27 cellular contexts compared by ENCODE assay signal in the genomic region with DNA sequence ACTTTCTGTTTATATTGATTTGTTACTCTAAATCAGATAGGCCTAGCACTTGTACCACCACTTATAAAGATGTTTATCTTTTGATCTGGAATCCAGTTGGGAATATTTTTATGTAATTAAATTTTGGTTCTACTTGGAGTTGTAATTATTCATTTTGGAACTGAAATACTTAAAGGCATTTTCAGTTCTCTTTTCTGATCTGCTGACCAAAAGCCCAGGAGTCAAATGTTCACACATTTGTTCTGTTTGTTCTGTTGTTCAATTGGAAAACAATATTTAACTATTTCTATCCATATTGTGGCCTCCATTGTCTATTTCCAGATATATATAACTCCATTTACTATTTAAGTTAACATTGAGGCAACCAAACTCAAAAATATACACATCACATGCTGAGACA.
"Had no signal": no experiment of that assay in that cellular context is flagged by ENCODE, and none has a peak within 500 bp of the region (broad histone marks: within the 10 kb centered on the region; RNA-seq: fewer than 3 reads in every experiment).

No MANE protein-coding gene starts in this region.

- H3K27ac Mint-ChIP-seq: dendritic cell treated with granulocyte-macrophage colony-stimulating factor and Interleukin-4, amounts not matched to agents 40 ng/mL and 50 ng/mL, for 4 days; effector memory CD8-positive, alpha-beta T cell; endodermal cell had no signal

- H3K27me3 ChIP-seq: colonic mucosa, dorsolateral prefrontal cortex, esophagus muscularis mucosa, esophagus squamous epithelium, foreskin keratinocyte, gastrocnemius medialis, gastroesophageal sphincter, heart left ventricle, heart right ventricle, hepatocyte had no signal

- H3K36me3 ChIP-seq: colonic mucosa, esophagus muscularis mucosa, esophagus squamous epithelium, gastrocnemius medialis, gastroesophageal sphincter, heart left ventricle, heart right ventricle had no signal

- H3K4me1 ChIP-seq: colonic mucosa, esophagus muscularis mucosa, esophagus squamous epithelium, foreskin keratinocyte, gastrocnemius medialis, gastroesophageal sphincter, heart left ventricle, heart right ventricle had no signal

- H3K4me3 Mint-ChIP-seq: dendritic cell treated with granulocyte-macrophage colony-stimulating factor and Interleukin-4, amounts not matched to agents 40 ng/mL and 50 ng/mL, for 4 days; effector memory CD8-positive, alpha-beta T cell; endodermal cell had no signal

- H3K4me3 ChIP-seq: colonic mucosa, coronary artery, dorsolateral prefrontal cortex, esophagus muscularis mucosa, esophagus squamous epithelium, gastrocnemius medialis, gastroesophageal sphincter, heart left ventricle, heart right ventricle, hepatocyte had no signal

- H3K27me3 Mint-ChIP-seq: dendritic cell treated with granulocyte-macrophage colony-stimulating factor and Interleukin-4, amounts not matched to agents 40 ng/mL and 50 ng/mL, for 4 days; effector memory CD8-positive, alpha-beta T cell had no signal

- H3K4me2 ChIP-seq: hepatocyte had no signal

- ATAC-seq: effector memory CD8-positive, alpha-beta T cell; esophagus mucosa; foreskin keratinocyte; gastrocnemius medialis; gastroesophageal sphincter; heart left ventricle; heart right ventricle had no signal

- H2AFZ ChIP-seq: hepatocyte had no signal

- DNase-seq: colonic mucosa; cortex of kidney; dermis blood vessel endothelial cell; dorsolateral prefrontal cortex; effector CD4-positive, alpha-beta T cell; effector CD8-positive, alpha-beta T cell; effector memory CD8-positive, alpha-beta T cell; endodermal cell; erythroblast; esophagus squamous epithelium; foreskin fibroblast; foreskin keratinocyte; foreskin melanocyte; gastrocnemius medialis; glutamatergic neuron; head of caudate nucleus; heart left ventricle; heart right ventricle had no signal

- H3K9me3 ChIP-seq: colonic mucosa, esophagus muscularis mucosa, esophagus squamous epithelium, gastrocnemius medialis, gastroesophageal sphincter, heart left ventricle had no signal

- H3K27ac ChIP-seq: colonic mucosa, coronary artery, dorsolateral prefrontal cortex, epithelial cell of prostate, esophagus muscularis mucosa, esophagus squamous epithelium, foreskin keratinocyte, gastrocnemius medialis, gastroesophageal sphincter, heart left ventricle, heart right ventricle, hepatocyte had no signal

- H3K79me2 ChIP-seq: hepatocyte had no signal

- H3K9me3 Mint-ChIP-seq: dendritic cell treated with granulocyte-macrophage colony-stimulating factor and Interleukin-4, amounts not matched to agents 40 ng/mL and 50 ng/mL, for 4 days had no signal

- FAIRE-seq: colon, endothelial cell of umbilical vein had no signal

- H3K4me1 Mint-ChIP-seq: endodermal cell had no signal
